7 cellular contexts compared by ENCODE assay signal in genomic region chr20:34676642-34677373, GRCh38.
DNase-seq lines count a peak whose midpoint lies in the region; ATAC-seq, FAIRE-seq and TF ChIP-seq lines count a peak whose summit lies in the region.

Gene PIGU (minus strand): TSS chr20:34677092. CDS start chr20:34677085, 7 bp downstream.

- peak; percentile 85 for DNase-seq in GM18507 (ENCODE audit: extremely low spot score, insufficient read length, low read depth)
- peak; percentile 77 for DNase-seq in NCI-H2029 treated with DMSO at 0.1 percent for 48 hours (lab: John Stamatoyannopoulos, UW)
- peak; percentile 91 for DNase-seq in T-helper 9 cell
- peak; percentile 99 for DNase-seq in astrocyte of the hippocampus (ENCODE audit: low read depth, low spot score)
- DNase-seq in hippocampal formation (lab: John Stamatoyannopoulos, UW), result peak; percentile 94
- peak; percentile 79 for DNase-seq in retinal pigment epithelial cell (ENCODE audit: low read depth)

- TF ChIP-seq CTCF in retinal pigment epithelial cell (conservative IDR thresholded peaks at IDR 0.05; ENCODE audit: low read depth, low read length), result no peak

- H3K4me3 ChIP-seq in retinal pigment epithelial cell (ENCODE audit: low read length), result peak within 1 kb of the TSS; percentile 82

- FAIRE-seq in GM18507 (lab: Jason Lieb, UNC), result peak; percentile 97

- peak; percentile 94 for ATAC-seq in HG02981 (IDR thresholded peaks at IDR 0.05; ENCODE audit: unreplicated experiment)

Comparison
In these comparisons a context has a peak if more than half of its experiments do, and no peak if none do; other contexts are left out.
1. Peak in every context shown above with its lines: DNase-seq, ATAC-seq and H3K4me3 ChIP-seq.